ENCODE assay signal across 8 cellular contexts in genomic region chr4:46515940-46516339, GRCh38.
"Had no signal": no experiment of that assay in that cellular context is flagged by ENCODE, and none has a peak within 500 bp of the region (broad histone marks: within the 10 kb centered on the region; RNA-seq: fewer than 3 reads in every experiment).

No MANE protein-coding gene starts in this region.

- H3K4me3 ChIP-seq: GM23338 had no signal

- FAIRE-seq: H1, H54, HTR-8/SVneo had no signal

- H3K4me2 ChIP-seq: GM23338, KMS-11 had no signal

- H3K27ac Mint-ChIP-seq: GM23338, H9 had no signal

- H2AFZ ChIP-seq: GM23338 had no signal

- ATAC-seq: GM23338 had no signal

- H3K27ac ChIP-seq: KMS-11 had no signal

- H3K4me3 Mint-ChIP-seq: GM23338, H9 had no signal

- DNase-seq: H9, HCEC 1CT, KBM-7 had no signal

- H3K9ac ChIP-seq: KMS-11 had no signal

- H3K4me1 Mint-ChIP-seq: GM23338, H9 had no signal
